Comparison of ENCODE assay signal across 1 cellular context in the genomic region with DNA sequence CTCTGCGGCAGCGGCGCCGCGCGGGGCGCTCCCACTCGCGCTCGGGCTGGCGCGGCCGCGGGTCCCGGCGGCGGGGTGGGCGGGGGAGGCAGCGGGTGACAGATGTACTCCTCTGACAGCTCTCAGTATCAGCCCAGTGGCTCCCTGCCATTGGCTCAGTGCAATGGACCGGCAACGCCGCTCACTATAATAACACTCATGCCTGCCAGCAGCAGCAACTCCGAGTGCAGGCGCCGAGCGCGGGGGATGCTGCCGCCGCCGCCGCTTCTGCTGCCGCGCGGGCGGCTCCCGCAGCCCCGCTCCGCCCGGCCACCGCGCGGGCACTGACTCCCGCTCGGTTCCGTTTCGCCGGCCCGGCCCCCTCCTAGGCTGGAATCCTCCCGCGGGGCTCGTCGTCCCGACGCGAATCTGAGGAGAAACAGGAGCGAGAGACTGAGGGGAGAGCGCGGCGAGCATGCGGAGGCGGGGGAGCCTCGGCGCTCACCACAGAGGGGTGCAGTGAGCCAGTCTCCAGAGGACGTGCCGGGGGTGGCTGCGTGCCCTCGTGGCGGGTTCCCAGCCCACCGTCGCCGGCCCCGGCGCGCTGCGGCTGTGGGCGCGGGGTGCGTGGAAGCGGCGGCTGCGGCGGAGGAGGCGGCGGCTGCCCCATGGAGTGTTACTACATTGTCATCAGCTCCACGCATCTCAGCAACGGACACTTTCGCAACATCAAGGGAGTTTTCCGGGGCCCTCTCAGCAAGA.
TF ChIP-seq lines count a peak whose summit lies in the region.

TSS of gene ZNF804A (plus strand) at position 217 of the 741 bp plus-strand sequence. CDS start at position 648, 431 bp downstream.

TF ChIP-seq in HepG2, 621 proteins besides CTCF, POLR2A, EP300 and RAD21 (continued from another document and continues in another):
- TF ChIP-seq ZNF687 (CRISPR knock-in tag; IDR thresholded peaks at IDR 0.05): peak; percentile 30; the same call in 1 of the 2 replicates
- no peak for TF ChIP-seq KDM4B (CRISPR knock-in tag; IDR thresholded peaks at IDR 0.05)
- TF ChIP-seq, protein P1, sequence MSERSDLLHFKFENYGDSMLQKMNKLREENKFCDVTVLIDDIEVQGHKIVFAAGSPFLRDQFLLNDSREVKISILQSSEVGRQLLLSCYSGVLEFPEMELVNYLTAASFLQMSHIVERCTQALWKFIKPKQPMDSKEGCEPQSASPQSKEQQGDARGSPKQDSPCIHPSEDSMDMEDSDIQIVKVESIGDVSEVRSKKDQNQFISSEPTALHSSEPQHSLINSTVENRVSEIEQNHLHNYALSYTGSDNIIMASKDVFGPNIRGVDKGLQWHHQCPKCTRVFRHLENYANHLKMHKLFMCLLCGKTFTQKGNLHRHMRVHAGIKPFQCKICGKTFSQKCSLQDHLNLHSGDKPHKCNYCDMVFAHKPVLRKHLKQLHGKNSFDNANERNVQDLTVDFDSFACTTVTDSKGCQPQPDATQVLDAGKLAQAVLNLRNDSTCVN (CRISPR knock-in tag; IDR thresholded peaks at IDR 0.05; ENCODE audit: borderline replicate concordance): no peak
- TF ChIP-seq TOPORS (CRISPR knock-in tag; IDR thresholded peaks at IDR 0.05): no peak
- TF ChIP-seq YEATS2 (CRISPR knock-in tag; IDR thresholded peaks at IDR 0.05; ENCODE audit: borderline replicate concordance): no peak
- TF ChIP-seq MTA1 (CRISPR knock-in tag; IDR thresholded peaks at IDR 0.05; ENCODE audit: borderline replicate concordance): no peak
- TF ChIP-seq RFX5 (IDR thresholded peaks at IDR 0.05; ENCODE audit: low read depth, low read length): no peak
- TF ChIP-seq ZEB1 (IDR thresholded peaks at IDR 0.05; ENCODE audit: insufficient replicate concordance, low read depth): no peak
- TF ChIP-seq FOXA3 (CRISPR knock-in tag; IDR thresholded peaks at IDR 0.05): no peak
- TF ChIP-seq KMT2A (CRISPR knock-in tag; IDR thresholded peaks at IDR 0.05): no peak
- TF ChIP-seq ZNF10 (CRISPR knock-in tag; IDR thresholded peaks at IDR 0.05; ENCODE audit: borderline replicate concordance, low read depth): no peak
- TF ChIP-seq ARNT (IDR thresholded peaks at IDR 0.05): no peak
- TF ChIP-seq, protein P2, sequence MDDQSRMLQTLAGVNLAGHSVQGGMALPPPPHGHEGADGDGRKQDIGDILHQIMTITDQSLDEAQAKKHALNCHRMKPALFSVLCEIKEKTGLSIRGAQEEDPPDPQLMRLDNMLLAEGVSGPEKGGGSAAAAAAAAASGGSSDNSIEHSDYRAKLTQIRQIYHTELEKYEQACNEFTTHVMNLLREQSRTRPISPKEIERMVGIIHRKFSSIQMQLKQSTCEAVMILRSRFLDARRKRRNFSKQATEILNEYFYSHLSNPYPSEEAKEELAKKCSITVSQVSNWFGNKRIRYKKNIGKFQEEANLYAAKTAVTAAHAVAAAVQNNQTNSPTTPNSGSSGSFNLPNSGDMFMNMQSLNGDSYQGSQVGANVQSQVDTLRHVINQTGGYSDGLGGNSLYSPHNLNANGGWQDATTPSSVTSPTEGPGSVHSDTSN (CRISPR knock-in tag; IDR thresholded peaks at IDR 0.05; ENCODE audit: borderline replicate concordance): no peak
- no peak for TF ChIP-seq ZNF761 (CRISPR knock-in tag; conservative IDR thresholded peaks at IDR 0.05)
- no peak for TF ChIP-seq MAFF (IDR thresholded peaks at IDR 0.05; ENCODE audit: low read depth, low read length)
- TF ChIP-seq, protein P3, sequence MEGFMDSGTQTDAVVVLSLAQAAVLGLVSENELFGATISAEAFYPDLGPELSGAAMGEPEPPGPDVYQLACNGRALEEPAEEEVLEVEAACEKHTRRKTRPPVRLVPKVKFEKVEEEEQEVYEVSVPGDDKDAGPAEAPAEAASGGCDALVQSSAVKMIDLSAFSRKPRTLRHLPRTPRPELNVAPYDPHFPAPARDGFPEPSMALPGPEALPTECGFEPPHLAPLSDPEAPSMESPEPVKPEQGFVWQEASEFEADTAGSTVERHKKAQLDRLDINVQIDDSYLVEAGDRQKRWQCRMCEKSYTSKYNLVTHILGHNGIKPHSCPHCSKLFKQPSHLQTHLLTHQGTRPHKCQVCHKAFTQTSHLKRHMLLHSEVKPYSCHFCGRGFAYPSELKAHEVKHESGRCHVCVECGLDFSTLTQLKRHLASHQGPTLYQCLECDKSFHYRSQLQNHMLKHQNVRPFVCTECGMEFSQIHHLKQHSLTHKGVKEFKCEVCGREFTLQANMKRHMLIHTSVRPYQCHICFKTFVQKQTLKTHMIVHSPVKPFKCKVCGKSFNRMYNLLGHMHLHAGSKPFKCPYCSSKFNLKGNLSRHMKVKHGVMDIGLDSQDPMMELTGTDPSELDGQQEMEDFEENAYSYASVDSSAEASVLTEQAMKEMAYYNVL (CRISPR knock-in tag; IDR thresholded peaks at IDR 0.05; ENCODE audit: borderline replicate concordance): no peak
- no peak for TF ChIP-seq HNRNPK (IDR thresholded peaks at IDR 0.05; ENCODE audit: low read depth, low read length, poor library complexity, severe bottlenecking)
- no peak for TF ChIP-seq NFIC (IDR thresholded peaks at IDR 0.05; ENCODE audit: low read length)
- TF ChIP-seq CBFB (CRISPR knock-in tag; IDR thresholded peaks at IDR 0.05): no peak
- TF ChIP-seq PHF21A (CRISPR knock-in tag; IDR thresholded peaks at IDR 0.05): no peak
- no peak for TF ChIP-seq ZSCAN5A (CRISPR knock-in tag; IDR thresholded peaks at IDR 0.05; ENCODE audit: borderline replicate concordance)
- no peak for TF ChIP-seq ZBTB4 (CRISPR knock-in tag; IDR thresholded peaks at IDR 0.05; ENCODE audit: borderline replicate concordance)
- TF ChIP-seq SPEN (CRISPR knock-in tag; IDR thresholded peaks at IDR 0.05; ENCODE audit: low read depth): 0 out of 2 replicates have a peak, but pooled peaks have one; percentile 23
- TF ChIP-seq, protein P4, sequence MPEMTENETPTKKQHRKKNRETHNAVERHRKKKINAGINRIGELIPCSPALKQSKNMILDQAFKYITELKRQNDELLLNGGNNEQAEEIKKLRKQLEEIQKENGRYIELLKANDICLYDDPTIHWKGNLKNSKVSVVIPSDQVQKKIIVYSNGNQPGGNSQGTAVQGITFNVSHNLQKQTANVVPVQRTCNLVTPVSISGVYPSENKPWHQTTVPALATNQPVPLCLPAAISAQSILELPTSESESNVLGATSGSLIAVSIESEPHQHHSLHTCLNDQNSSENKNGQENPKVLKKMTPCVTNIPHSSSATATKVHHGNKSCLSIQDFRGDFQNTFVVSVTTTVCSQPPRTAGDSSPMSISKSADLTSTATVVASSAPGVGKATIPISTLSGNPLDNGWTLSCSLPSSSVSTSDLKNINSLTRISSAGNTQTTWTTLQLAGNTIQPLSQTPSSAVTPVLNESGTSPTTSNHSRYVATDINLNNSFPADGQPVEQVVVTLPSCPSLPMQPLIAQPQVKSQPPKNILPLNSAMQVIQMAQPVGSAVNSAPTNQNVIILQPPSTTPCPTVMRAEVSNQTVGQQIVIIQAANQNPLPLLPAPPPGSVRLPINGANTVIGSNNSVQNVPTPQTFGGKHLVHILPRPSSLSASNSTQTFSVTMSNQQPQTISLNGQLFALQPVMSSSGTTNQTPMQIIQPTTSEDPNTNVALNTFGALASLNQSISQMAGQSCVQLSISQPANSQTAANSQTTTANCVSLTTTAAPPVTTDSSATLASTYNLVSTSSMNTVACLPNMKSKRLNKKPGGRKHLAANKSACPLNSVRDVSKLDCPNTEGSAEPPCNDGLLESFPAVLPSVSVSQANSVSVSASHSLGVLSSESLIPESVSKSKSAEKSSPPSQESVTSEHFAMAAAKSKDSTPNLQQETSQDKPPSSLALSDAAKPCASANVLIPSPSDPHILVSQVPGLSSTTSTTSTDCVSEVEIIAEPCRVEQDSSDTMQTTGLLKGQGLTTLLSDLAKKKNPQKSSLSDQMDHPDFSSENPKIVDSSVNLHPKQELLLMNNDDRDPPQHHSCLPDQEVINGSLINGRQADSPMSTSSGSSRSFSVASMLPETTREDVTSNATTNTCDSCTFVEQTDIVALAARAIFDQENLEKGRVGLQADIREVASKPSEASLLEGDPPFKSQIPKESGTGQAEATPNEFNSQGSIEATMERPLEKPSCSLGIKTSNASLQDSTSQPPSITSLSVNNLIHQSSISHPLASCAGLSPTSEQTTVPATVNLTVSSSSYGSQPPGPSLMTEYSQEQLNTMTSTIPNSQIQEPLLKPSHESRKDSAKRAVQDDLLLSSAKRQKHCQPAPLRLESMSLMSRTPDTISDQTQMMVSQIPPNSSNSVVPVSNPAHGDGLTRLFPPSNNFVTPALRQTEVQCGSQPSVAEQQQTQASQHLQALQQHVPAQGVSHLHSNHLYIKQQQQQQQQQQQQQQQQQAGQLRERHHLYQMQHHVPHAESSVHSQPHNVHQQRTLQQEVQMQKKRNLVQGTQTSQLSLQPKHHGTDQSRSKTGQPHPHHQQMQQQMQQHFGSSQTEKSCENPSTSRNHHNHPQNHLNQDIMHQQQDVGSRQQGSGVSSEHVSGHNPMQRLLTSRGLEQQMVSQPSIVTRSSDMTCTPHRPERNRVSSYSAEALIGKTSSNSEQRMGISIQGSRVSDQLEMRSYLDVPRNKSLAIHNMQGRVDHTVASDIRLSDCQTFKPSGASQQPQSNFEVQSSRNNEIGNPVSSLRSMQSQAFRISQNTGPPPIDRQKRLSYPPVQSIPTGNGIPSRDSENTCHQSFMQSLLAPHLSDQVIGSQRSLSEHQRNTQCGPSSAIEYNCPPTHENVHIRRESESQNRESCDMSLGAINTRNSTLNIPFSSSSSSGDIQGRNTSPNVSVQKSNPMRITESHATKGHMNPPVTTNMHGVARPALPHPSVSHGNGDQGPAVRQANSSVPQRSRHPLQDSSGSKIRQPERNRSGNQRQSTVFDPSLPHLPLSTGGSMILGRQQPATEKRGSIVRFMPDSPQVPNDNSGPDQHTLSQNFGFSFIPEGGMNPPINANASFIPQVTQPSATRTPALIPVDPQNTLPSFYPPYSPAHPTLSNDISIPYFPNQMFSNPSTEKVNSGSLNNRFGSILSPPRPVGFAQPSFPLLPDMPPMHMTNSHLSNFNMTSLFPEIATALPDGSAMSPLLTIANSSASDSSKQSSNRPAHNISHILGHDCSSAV (CRISPR knock-in tag; IDR thresholded peaks at IDR 0.05; ENCODE audit: borderline replicate concordance): no peak
